Comparison of ENCODE assay signal across 8 cellular contexts in genomic region chr20:32574296-32575226, GRCh38. TPM values are rescaled to one million over a fixed set of nuclear protein-coding genes. Genes with fewer than 3 reads are reported as not detected.
A peak's percentile ranks its signal among the peaks of the same experiment; 100 is the strongest.
DNase-seq lines count a peak whose midpoint lies in the region; ATAC-seq lines count a peak whose summit lies in the region.

No MANE protein-coding gene starts in this region.

- H3K27me3 Mint-ChIP-seq in activated CD4-positive, alpha-beta memory T cell treated with anti-CD3 and anti-CD28 coated beads for 36 hours: no peaks in the 10 kb centered on the region
- H3K27me3 Mint-ChIP-seq in stimulated activated memory B cell treated with anti-CD40 and anti-IgM and Interleukin-4, amounts not matched to agents 10 μg/mL and 1 μg/mL and 100 μg/mL, for 72 hours: no peaks in the 10 kb centered on the region

- H3K4me1 Mint-ChIP-seq in activated CD4-positive, alpha-beta memory T cell treated with anti-CD3 and anti-CD28 coated beads for 36 hours (ENCODE audit: low read depth): peaks cover 44% of the 10 kb centered on the region
- peaks cover 27% of the 10 kb centered on the region for H3K4me1 Mint-ChIP-seq in stimulated activated memory B cell treated with anti-CD40 and anti-IgM and Interleukin-4, amounts not matched to agents 10 μg/mL and 1 μg/mL and 100 μg/mL, for 72 hours

- H3K4me3 ChIP-seq in HUES6 (ENCODE audit: low read depth, low read length): no peak overlapping the region

- intact Hi-C loops in activated CD4-positive, alpha-beta memory T cell treated with anti-CD3 and anti-CD28 coated beads for 36 hours (cut with micrococcal nuclease): no loop called here

- H3K9ac ChIP-seq in HUES6 (ENCODE audit: low read length): peak overlapping the region; percentile 17

- no peak overlapping the region for H3K4me3 Mint-ChIP-seq in activated CD4-positive, alpha-beta memory T cell treated with anti-CD3 and anti-CD28 coated beads for 36 hours
- H3K4me3 Mint-ChIP-seq in stimulated activated memory B cell treated with anti-CD40 and anti-IgM and Interleukin-4, amounts not matched to agents 10 μg/mL and 1 μg/mL and 100 μg/mL, for 72 hours: no peak overlapping the region

- no peaks in the 10 kb centered on the region for H3K9me3 ChIP-seq in HUES6 (ENCODE audit: control insufficient read depth, insufficient read depth, low read depth, low read length)

- DNase-seq in AG08396 (ENCODE audit: low spot score): peak; percentile 87
- peak; percentile 74 for DNase-seq in activated CD4-positive, alpha-beta memory T cell treated with anti-CD3 and anti-CD28 coated beads for 36 hours
- DNase-seq in glomerular visceral epithelial cell (ENCODE audit: extremely low spot score): peak; percentile 81
- DNase-seq in mesenteric fat pad (ENCODE audit: low spot score): no peak
- DNase-seq in germinal center (ENCODE audit: low spot score): no peak

- no peak for ATAC-seq in stimulated activated memory B cell treated with anti-CD40 and anti-IgM and Interleukin-4, amounts not matched to agents 10 μg/mL and 1 μg/mL and 100 μg/mL, for 72 hours
- no peak for ATAC-seq in HG03378 (IDR thresholded peaks at IDR 0.05; ENCODE audit: unreplicated experiment)

- POLR2A ChIA-PET in activated CD4-positive, alpha-beta memory T cell treated with anti-CD3 and anti-CD28 coated beads for 36 hours (lab: Charles Lee): interaction anchor here (0.9 to 1.0 kb wide), 2 partner anchors 33 to 36 kb away, joined by 3 to 5 read pairs; no protein-coding TSS in a partner anchor

- no peaks in the 10 kb centered on the region for H3K9me3 Mint-ChIP-seq in activated CD4-positive, alpha-beta memory T cell treated with anti-CD3 and anti-CD28 coated beads for 36 hours
- no peaks in the 10 kb centered on the region for H3K9me3 Mint-ChIP-seq in stimulated activated memory B cell treated with anti-CD40 and anti-IgM and Interleukin-4, amounts not matched to agents 10 μg/mL and 1 μg/mL and 100 μg/mL, for 72 hours

- CTCF ChIA-PET in activated CD4-positive, alpha-beta memory T cell treated with anti-CD3 and anti-CD28 coated beads for 36 hours (lab: Charles Lee): interaction anchor here (0.7 to 2.2 kb wide), 7 partner anchors 10 to 100 kb away, joined by 3 to 5 read pairs (median 4); partner anchors contain the start of gene C20orf203

- H3K36me3 Mint-ChIP-seq in activated CD4-positive, alpha-beta memory T cell treated with anti-CD3 and anti-CD28 coated beads for 36 hours: no peaks in the 10 kb centered on the region
- H3K36me3 Mint-ChIP-seq in stimulated activated memory B cell treated with anti-CD40 and anti-IgM and Interleukin-4, amounts not matched to agents 10 μg/mL and 1 μg/mL and 100 μg/mL, for 72 hours: no peaks in the 10 kb centered on the region

- no peaks in the 10 kb centered on the region for H3K36me3 ChIP-seq in HUES6 (ENCODE audit: control insufficient read depth, insufficient read depth, low read length)

- H3K27me3 ChIP-seq in HUES6 (ENCODE audit: control insufficient read depth, insufficient read depth, low read length): no peaks in the 10 kb centered on the region

- H3K4me1 ChIP-seq in HUES6 (ENCODE audit: control insufficient read depth, insufficient read depth, low read length): peaks cover 40% of the 10 kb centered on the region

- H3K27ac ChIP-seq in HUES6 (ENCODE audit: low read depth, low read length): no peak overlapping the region; the same call in 1 of the 2 replicates

- no peak overlapping the region for H3K27ac Mint-ChIP-seq in activated CD4-positive, alpha-beta memory T cell treated with anti-CD3 and anti-CD28 coated beads for 36 hours
- H3K27ac Mint-ChIP-seq in stimulated activated memory B cell treated with anti-CD40 and anti-IgM and Interleukin-4, amounts not matched to agents 10 μg/mL and 1 μg/mL and 100 μg/mL, for 72 hours: peak overlapping the region; percentile 21

RNA-seq across cellular contexts. Expression of gene NOL4L, which starts 10.6 kb away (rescaled TPM):
- 10 to 100 TPM; 21.8 to 22.1 TPM for total RNA-seq in activated CD4-positive, alpha-beta memory T cell treated with anti-CD3 and anti-CD28 coated beads for 36 hours
- total RNA-seq in mesenteric fat pad: 21.5 TPM

Comparison
In these comparisons a context has a peak if more than half of its experiments do, and no peak if none do; other contexts are left out.
1. DNase-seq: peak in AG08396 (single experiment), activated CD4-positive, alpha-beta memory T cell treated with anti-CD3 and anti-CD28 coated beads for 36 hours (single experiment) and glomerular visceral epithelial cell (single experiment); none in mesenteric fat pad (single experiment) and germinal center (single experiment).